ENCODE assay signal across 19 cellular contexts in genomic region chr11:118596226-118596625, GRCh38. TPM values are rescaled to one million over a fixed set of nuclear protein-coding genes. Genes with fewer than 3 reads are reported as not detected.
DNase-seq lines count a peak whose midpoint lies in the region; ATAC-seq and TF ChIP-seq lines count a peak whose summit lies in the region.
"Had no signal": no experiment of that assay in that cellular context is flagged by ENCODE, and none has a peak within 500 bp of the region (broad histone marks: within the 10 kb centered on the region; RNA-seq: fewer than 3 reads in every experiment).

No MANE protein-coding gene starts in this region.

- peak overlapping the region; percentile 30 for H3K27ac ChIP-seq in smooth muscle cell (ENCODE audit: low read depth)
- H3K27ac ChIP-seq: cardiac muscle cell, suprapubic skin had no signal

- peaks cover 20% of the 10 kb centered on the region for H3K4me1 Mint-ChIP-seq in activated naive CD8-positive, alpha-beta T cell treated with anti-CD3 and anti-CD28 coated beads, Interleukin-2, amount 10 ng/mL, durations not matched to agents 7 days and 5 days
- H3K4me1 Mint-ChIP-seq: CD14-positive monocyte had no signal

- H3K27me3 ChIP-seq in smooth muscle cell (ENCODE audit: low read depth) = no peaks in the 10 kb centered on the region
- H3K27me3 ChIP-seq: cardiac muscle cell, sigmoid colon, suprapubic skin had no signal

- H3K4me2 ChIP-seq in smooth muscle cell = no peak overlapping the region

- H3K9ac ChIP-seq in smooth muscle cell (ENCODE audit: low read depth) = no peak overlapping the region

- peaks cover 31% of the 10 kb centered on the region for H3K36me3 ChIP-seq in smooth muscle cell (ENCODE audit: low read depth)

- no peaks in the 10 kb centered on the region for H3K4me1 ChIP-seq in smooth muscle cell (ENCODE audit: low read depth)

- peaks cover 99% of the 10 kb centered on the region for H4K20me1 ChIP-seq in smooth muscle cell (ENCODE audit: low read depth)

- POLR2A ChIA-PET in activated naive CD8-positive, alpha-beta T cell treated with anti-CD3 and anti-CD28 coated beads, Interleukin-2, amount 10 ng/mL, durations not matched to agents 7 days and 5 days (lab: Charles Lee) = no interaction called here

- H3K9me3 ChIP-seq in smooth muscle cell (replicated peaks; ENCODE audit: low read depth) = no peaks in the 10 kb centered on the region
- H3K9me3 ChIP-seq: sigmoid colon, suprapubic skin had no signal

- peaks cover 50% of the 10 kb centered on the region for H3K79me2 ChIP-seq in smooth muscle cell (ENCODE audit: low read depth)

- no peak overlapping the region for H3K4me3 ChIP-seq in smooth muscle cell
- H3K4me3 ChIP-seq: cardiac muscle cell, sigmoid colon, suprapubic skin had no signal

- H3K4me3 Mint-ChIP-seq in activated naive CD8-positive, alpha-beta T cell treated with anti-CD3 and anti-CD28 coated beads, Interleukin-2, amount 10 ng/mL, durations not matched to agents 7 days and 5 days = no peak overlapping the region
- H3K4me3 Mint-ChIP-seq: CD14-positive monocyte, mesothelial cell of epicardium, T-helper 17 cell had no signal

- H3K36me3 Mint-ChIP-seq in activated naive CD8-positive, alpha-beta T cell treated with anti-CD3 and anti-CD28 coated beads, Interleukin-2, amount 10 ng/mL, durations not matched to agents 7 days and 5 days = peaks cover 28% of the 10 kb centered on the region

- peaks cover 46% of the 10 kb centered on the region for H3F3A ChIP-seq in smooth muscle cell (ENCODE audit: low read depth)

- DNase-seq in SIG-M5 treated with dmso at 0.1 percent for 504 hours (lab: John Stamatoyannopoulos, UW; ENCODE audit: unreplicated experiment) (peak; percentile 58), SIG-M5 (lab: John Stamatoyannopoulos, UW) (no peak), MV-4-11 (lab: John Stamatoyannopoulos, UW) (peak; percentile 60), smooth muscle cell (lab: John Stamatoyannopoulos, UW; ENCODE audit: unreplicated experiment) (no peak), DMS 273 treated with DMSO at 0.1 percent for 48 hours (lab: John Stamatoyannopoulos, UW) (no peak)
- no peak for DNase-seq in activated naive CD8-positive, alpha-beta T cell treated with anti-CD3 and anti-CD28 coated beads, Interleukin-2, amount 10 ng/mL, durations not matched to agents 7 days and 5 days
- DNase-seq: 8988T; effector CD8-positive, alpha-beta T cell; hypothalamus; NCI-H1092 treated with DMSO at 0.1 percent for 48 hours; NCI-H2107; sigmoid colon; T-helper 17 cell had no signal

- no peaks in the 10 kb centered on the region for H3K9me3 Mint-ChIP-seq in activated naive CD8-positive, alpha-beta T cell treated with anti-CD3 and anti-CD28 coated beads, Interleukin-2, amount 10 ng/mL, durations not matched to agents 7 days and 5 days
- H3K9me3 Mint-ChIP-seq: mesothelial cell of epicardium had no signal

- peak overlapping the region; percentile 48 for H3K27ac Mint-ChIP-seq in activated naive CD8-positive, alpha-beta T cell treated with anti-CD3 and anti-CD28 coated beads, Interleukin-2, amount 10 ng/mL, durations not matched to agents 7 days and 5 days
- H3K27ac Mint-ChIP-seq: mesothelial cell of epicardium had no signal

- ATAC-seq in activated naive CD8-positive, alpha-beta T cell treated with anti-CD3 and anti-CD28 coated beads, Interleukin-2, amount 10 ng/mL, durations not matched to agents 7 days and 5 days (ENCODE audit: low read depth) = no peak
- ATAC-seq in GM21717 (IDR thresholded peaks at IDR 0.05; ENCODE audit: unreplicated experiment) = no peak
- no peak for ATAC-seq in HG03039 (IDR thresholded peaks at IDR 0.05; ENCODE audit: unreplicated experiment)
- ATAC-seq: T-helper 17 cell had no signal

- no peak overlapping the region for H2AFZ ChIP-seq in smooth muscle cell (ENCODE audit: low read depth)

- H3K27me3 Mint-ChIP-seq in activated naive CD8-positive, alpha-beta T cell treated with anti-CD3 and anti-CD28 coated beads, Interleukin-2, amount 10 ng/mL, durations not matched to agents 7 days and 5 days = no peaks in the 10 kb centered on the region
- H3K27me3 Mint-ChIP-seq: T-helper 17 cell had no signal

- 80% methylated on average over 1 of the region's 1 CpG for WGBS in smooth muscle cell (ENCODE audit: low lambda C conversion rate)

- TF ChIP-seq CTCF in smooth muscle cell (IDR thresholded peaks at IDR 0.05; ENCODE audit: borderline replicate concordance, insufficient read depth, poor library complexity, severe bottlenecking) = no peak

RNA-seq across cellular contexts. Expression of gene PHLDB1, which starts 11.2 kb away (rescaled TPM):
- total RNA-seq in activated naive CD8-positive, alpha-beta T cell treated with anti-CD3 and anti-CD28 coated beads, Interleukin-2, amount 10 ng/mL, durations not matched to agents 7 days and 5 days = 1 to 10 TPM; 2.7 to 3.3 TPM
- 89.0 and 112 TPM in 2 replicates for total RNA-seq in smooth muscle cell
- polyA plus RNA-seq in smooth muscle cell = 86.0 and 103 TPM in 2 replicates
- polyA plus RNA-seq: CD14-positive monocyte had no signal

RNA-seq across cellular contexts. Expression of gene ARCN1, which starts 24.0 kb away (rescaled TPM):
- 100 to 1,000 TPM; 107 to 108 TPM for total RNA-seq in activated naive CD8-positive, alpha-beta T cell treated with anti-CD3 and anti-CD28 coated beads, Interleukin-2, amount 10 ng/mL, durations not matched to agents 7 days and 5 days
- 314 and 331 TPM in 2 replicates for total RNA-seq in smooth muscle cell
- 228 and 285 TPM in 2 replicates for polyA plus RNA-seq in smooth muscle cell

RNA-seq across cellular contexts. Expression of gene IFT46, which starts 30.5 kb away (rescaled TPM):
- total RNA-seq in activated naive CD8-positive, alpha-beta T cell treated with anti-CD3 and anti-CD28 coated beads, Interleukin-2, amount 10 ng/mL, durations not matched to agents 7 days and 5 days = 10 to 100 TPM; 12.1 to 14.3 TPM
- 31.6 and 52.3 TPM in 2 replicates for total RNA-seq in smooth muscle cell
- 11.9 and 12.8 TPM in 2 replicates for polyA plus RNA-seq in smooth muscle cell

Comparison
In these comparisons a context has a peak if more than half of its experiments do, and no peak if none do; other contexts are left out.
1. DNase-seq: peak in SIG-M5 treated with dmso at 0.1 percent for 504 hours (single experiment) and MV-4-11 (single experiment); none in SIG-M5 (single experiment), activated naive CD8-positive, alpha-beta T cell treated with anti-CD3 and anti-CD28 coated beads, Interleukin-2, amount 10 ng/mL, durations not matched to agents 7 days and 5 days (single experiment), smooth muscle cell (single experiment) and DMS 273 treated with DMSO at 0.1 percent for 48 hours (single experiment).
2. RNA of gene PHLDB1, which starts 11.2 kb away (total RNA-seq): 89.0 to 112 TPM in smooth muscle cell; 2.7 to 3.3 TPM in activated naive CD8-positive, alpha-beta T cell treated with anti-CD3 and anti-CD28 coated beads, Interleukin-2, amount 10 ng/mL, durations not matched to agents 7 days and 5 days; every median in the first group is over 10 times any median in the second.